In genomic region chr5:125549322-125549871, GRCh38 we compare ENCODE assay signal across 13 cellular contexts.
DNase-seq lines count a peak whose midpoint lies in the region; FAIRE-seq and TF ChIP-seq lines count a peak whose summit lies in the region.
"Had no signal": no experiment of that assay in that cellular context is flagged by ENCODE, and none has a peak within 500 bp of the region (broad histone marks: within the 10 kb centered on the region; RNA-seq: fewer than 3 reads in every experiment).

No MANE protein-coding gene starts in this region.

- H3K27me3 ChIP-seq in WERI-Rb-1 (ENCODE audit: insufficient read depth, low read depth, severe bottlenecking), result no peaks in the 10 kb centered on the region
- H3K27me3 ChIP-seq: MG63 had no signal

- no peaks in the 10 kb centered on the region for H3K36me3 ChIP-seq in WERI-Rb-1
- no peaks in the 10 kb centered on the region for H3K36me3 ChIP-seq in OCI-LY7 (ENCODE audit: insufficient read depth, low read length)
- H3K36me3 ChIP-seq: MG63 had no signal

- peak; percentile 13 for DNase-seq in HT-29 (ENCODE audit: low spot score)
- peak; percentile 74 for DNase-seq in WERI-Rb-1
- peak; percentile 23 for DNase-seq in globus pallidus (ENCODE audit: low spot score)
- DNase-seq in pulmonary artery endothelial cell (ENCODE audit: low read depth, low spot score), result peak; percentile 54
- DNase-seq in GM12892 (ENCODE audit: insufficient read length), result no peak
- no peak for DNase-seq in NCI-H748 (lab: John Stamatoyannopoulos, UW; ENCODE audit: unreplicated experiment)
- DNase-seq in OCI-LY7 (ENCODE audit: low spot score), result no peak
- no peak for DNase-seq in NCI-H510A (lab: John Stamatoyannopoulos, UW)
- DNase-seq: activated naive CD8-positive, alpha-beta T cell treated with anti-CD3 and anti-CD28 coated beads, Interleukin-2, amount 10 ng/mL, durations not matched to agents 7 days and 5 days; CD8-positive, alpha-beta memory T cell; MG63; NCI-H774; stimulated activated naive CD8-positive, alpha-beta T cell treated with anti-CD3 and anti-CD28 coated beads, Interleukin-15, Interleukin-2, amounts not matched to agents 100 U/mL and 50 U/mL, for 24 hours had no signal

- no peak for TF ChIP-seq POLR2A in GM12892 (IDR thresholded peaks at IDR 0.05; ENCODE audit: low read depth, low read length)

- CTCF ChIA-PET in OCI-LY7 (lab: Charles Lee; ENCODE audit: unreplicated experiment), result no interaction called here

- POLR2A ChIA-PET in OCI-LY7 (lab: Charles Lee), result interaction anchor here (0.6 kb wide), 1 partner anchor 25 kb away, joined by 3 read pairs; no protein-coding TSS in a partner anchor

- TF ChIP-seq CTCF in WERI-Rb-1 (IDR thresholded peaks at IDR 0.05; ENCODE audit: low read depth, low read length) (no peak), OCI-LY7 (conservative IDR thresholded peaks at IDR 0.05; ENCODE audit: low read length) (no peak)

- H3K4me2 ChIP-seq in OCI-LY7 (ENCODE audit: low read length), result no peak overlapping the region

- H3K4me3 ChIP-seq in WERI-Rb-1 (ENCODE audit: low read depth, low read length) (no peak overlapping the region), OCI-LY7 (ENCODE audit: low read depth, low read length, poor library complexity, severe bottlenecking) (no peak overlapping the region)
- H3K4me3 ChIP-seq: MG63 had no signal

- H3K4me1 ChIP-seq in OCI-LY7 (ENCODE audit: insufficient read depth, low read length, poor library complexity, severe bottlenecking), result no peaks in the 10 kb centered on the region

- BruUV-seq in OCI-LY7 (replicated peaks; lab: Mats Ljungman, UMichigan), result no TSS peak

- no peaks in the 10 kb centered on the region for H4K20me1 ChIP-seq in OCI-LY7 (ENCODE audit: insufficient read depth, low read length)

- H2AFZ ChIP-seq in OCI-LY7 (ENCODE audit: low read length), result no peak overlapping the region

- intact Hi-C loops in OCI-LY7 (cut with micrococcal nuclease; ENCODE audit: unreplicated experiment), result no loop called here

- H3K9me2 ChIP-seq in OCI-LY7 (ENCODE audit: insufficient read depth, low read length), result no peaks in the 10 kb centered on the region

- peak overlapping the region; percentile 90 for H3K27ac ChIP-seq in WERI-Rb-1
- H3K27ac ChIP-seq in OCI-LY7 (ENCODE audit: low read depth, low read length, poor library complexity, severe bottlenecking), result no peak overlapping the region

- H3K79me2 ChIP-seq in OCI-LY7 (ENCODE audit: insufficient read depth, low read depth, low read length), result no peaks in the 10 kb centered on the region

- H3K9me3 ChIP-seq in WERI-Rb-1 (ENCODE audit: severe bottlenecking) (no peaks in the 10 kb centered on the region), OCI-LY7 (ENCODE audit: low read length) (no peaks in the 10 kb centered on the region; the same call in 1 of the 2 replicates)
- H3K9me3 ChIP-seq: MG63 had no signal

- no peak for FAIRE-seq in GM12892 (lab: Jason Lieb, UNC)

Comparison
In these comparisons a context has a peak if more than half of its experiments do, and no peak if none do; other contexts are left out.
1. DNase-seq: peak in HT-29 (single experiment), WERI-Rb-1 (single experiment), globus pallidus (single experiment) and pulmonary artery endothelial cell (single experiment); none in GM12892 (single experiment), NCI-H748 (single experiment), OCI-LY7 (single experiment) and NCI-H510A (single experiment).